8 cellular contexts compared by ENCODE assay signal in genomic region chr19:11374449-11375142, GRCh38.
DNase-seq lines count a peak whose midpoint lies in the region; ATAC-seq lines count a peak whose summit lies in the region.

Gene SWSAP1, plus strand, starts transcription at chr19:11374666. Its CDS starts 15 bp downstream, at chr19:11374681.

- no peaks in the 10 kb centered on the region for H3K27me3 ChIP-seq in endocrine pancreas (ENCODE audit: control insufficient read depth, insufficient read depth, low read length)

- H3K36me3 Mint-ChIP-seq in memory B cell, result peaks cover 11% of the 10 kb centered on the region

- no peak within 1 kb of the TSS for H3K27ac Mint-ChIP-seq in memory B cell

- no peaks in the 10 kb centered on the region for H3K36me3 ChIP-seq in endocrine pancreas (ENCODE audit: control insufficient read depth, insufficient read depth, low read length)

- H3K4me1 Mint-ChIP-seq in memory B cell, result peaks cover 16% of the 10 kb centered on the region

- no peaks in the 10 kb centered on the region for H3K27me3 Mint-ChIP-seq in memory B cell

- no peak within 1 kb of the TSS for H3K4me3 Mint-ChIP-seq in memory B cell

- peak within 1 kb of the TSS; percentile 57 for H3K4me3 ChIP-seq in endocrine pancreas (ENCODE audit: control insufficient read depth, insufficient read depth, low read length)

- peaks cover 4% of the 10 kb centered on the region for H3K4me1 ChIP-seq in endocrine pancreas (ENCODE audit: control insufficient read depth, insufficient read depth, low read length)

- DNase-seq in COLO829 (ENCODE audit: low spot score) (peak; percentile 99), HS-5 (ENCODE audit: low read depth) (peak; percentile 100), NK-92 (lab: John Stamatoyannopoulos, UW; ENCODE audit: unreplicated experiment) (peak; percentile 91), memory B cell (ENCODE audit: low spot score in 2 of 2) (peak; percentile 94 to 96)
- peak; percentile 89 to 95 for DNase-seq in activated CD8-positive, alpha-beta memory T cell treated with anti-CD3 and anti-CD28 coated beads for 4 hours (ENCODE audit: low read depth in 2 of 2)
- peak; percentile 92 for DNase-seq in stimulated activated CD8-positive, alpha-beta memory T cell treated with anti-CD3 and anti-CD28 coated beads, Interleukin-12 subunit alpha, Interleukin-12 subunit beta, amount 100 ng/mL, for 1 hour (ENCODE audit: low read depth)

- peak within 1 kb of the TSS; percentile 84 for H3K9ac ChIP-seq in endocrine pancreas (ENCODE audit: control insufficient read depth, insufficient read depth, low read length)

- H3K9me3 Mint-ChIP-seq in memory B cell, result no peaks in the 10 kb centered on the region

- no peaks in the 10 kb centered on the region for H3K9me3 ChIP-seq in endocrine pancreas (ENCODE audit: control insufficient read depth, low read length)

- peak; percentile 83 for ATAC-seq in GM21360 (IDR thresholded peaks at IDR 0.05; ENCODE audit: unreplicated experiment)
- peak; percentile 84 for ATAC-seq in memory B cell (ENCODE audit: low read depth)

Comparison
In these comparisons a context has a peak if more than half of its experiments do, and no peak if none do; other contexts are left out.
1. Peak in every context shown above with its lines: DNase-seq, ATAC-seq and H3K4me3 ChIP-seq.